Comparison of ENCODE assay signal across 8 cellular contexts in genomic region chr1:167797005-167797404, GRCh38.
DNase-seq lines count a peak whose midpoint lies in the region; ATAC-seq and TF ChIP-seq lines count a peak whose summit lies in the region.

No MANE protein-coding gene starts in this region.

- no peaks in the 10 kb centered on the region for H3F3A ChIP-seq in Loucy (ENCODE audit: low read depth)

- WGBS in stomach, 5 donors, result 2 to 15% (median 13%) methylated on average over 2 of the region's 2 CpGs

- no peaks in the 10 kb centered on the region for H3K9me3 ChIP-seq in Loucy (ENCODE audit: insufficient read depth, low read depth, low read length)
- H3K9me3 ChIP-seq in stomach, result no peaks in the 10 kb centered on the region

- intact Hi-C loops in stomach (cut with DNase I; ENCODE audit: low total_unique reads), result loop anchor here (10.0 kb wide), 1 partner anchor 62 kb away; no protein-coding TSS in a partner anchor

- H3K9me2 ChIP-seq in Loucy (replicated peaks; ENCODE audit: low read depth, low read length), result no peaks in the 10 kb centered on the region

- H3K79me2 ChIP-seq in Loucy (ENCODE audit: insufficient read depth, low read length), result no peaks in the 10 kb centered on the region

- no peak for ATAC-seq in GM21526 (IDR thresholded peaks at IDR 0.05; ENCODE audit: low FRiP score, unreplicated experiment)
- no peak for ATAC-seq in HG03280 (IDR thresholded peaks at IDR 0.05; ENCODE audit: unreplicated experiment)

- no peak for TF ChIP-seq POLR2A in stomach (IDR thresholded peaks at IDR 0.05)

- DNase-seq in Ammon's horn (ENCODE audit: low spot score) (peak; percentile 77), brain pericyte (ENCODE audit: low read depth, low spot score) (peak; percentile 86), kidney glomerular epithelial cell (lab: John Stamatoyannopoulos, UW) (peak; percentile 97), stomach (peak; percentile 28)
- no peak for DNase-seq in activated CD4-positive, CD25-positive, alpha-beta regulatory T cell (lab: John Stamatoyannopoulos, UW)

- H3K27me3 ChIP-seq in Loucy (ENCODE audit: insufficient read depth, low read length, poor library complexity, severe bottlenecking), result no peaks in the 10 kb centered on the region
- H3K27me3 ChIP-seq in stomach, result no peaks in the 10 kb centered on the region

- H3K4me2 ChIP-seq in Loucy (ENCODE audit: low read depth, low read length, poor library complexity, severe bottlenecking), result peak overlapping the region; percentile 49

- H2AFZ ChIP-seq in Loucy (ENCODE audit: low read length), result no peak overlapping the region

- peak overlapping the region; percentile 19 for H3K9ac ChIP-seq in Loucy (ENCODE audit: low read depth, low read length, poor library complexity, severe bottlenecking)

- H3K27ac ChIP-seq in stomach, result peak overlapping the region in 4 of 5 donors; percentile 67 to 80 (median 74)

- TF ChIP-seq CTCF in Loucy (conservative IDR thresholded peaks at IDR 0.05; ENCODE audit: low read length) (no peak), stomach (IDR thresholded peaks at IDR 0.05) (no peak)

- no peaks in the 10 kb centered on the region for H3K36me3 ChIP-seq in Loucy (ENCODE audit: insufficient read depth, low read length)
- peaks cover 0 to 1% (median 0%) of the 10 kb centered on the region in 4 donors for H3K36me3 ChIP-seq in stomach

- H3K4me3 ChIP-seq in Loucy (ENCODE audit: low read length, poor library complexity, severe bottlenecking) (peak overlapping the region; percentile 18), stomach (no peak overlapping the region)

- no peaks in the 10 kb centered on the region for H4K20me1 ChIP-seq in Loucy (ENCODE audit: insufficient read depth, low read length, poor library complexity, severe bottlenecking)

- H3K4me1 ChIP-seq in Loucy (ENCODE audit: insufficient read depth, low read length, poor library complexity, severe bottlenecking) (peaks cover 19% of the 10 kb centered on the region), stomach (peaks cover 0 to 27% (median 18%) of the 10 kb centered on the region in 4 donors)

- no peak for TF ChIP-seq EP300 in stomach (IDR thresholded peaks at IDR 0.05)

Comparison
In these comparisons a context has a peak if more than half of its experiments do, and no peak if none do; other contexts are left out.
1. DNase-seq: peak in Ammon's horn (single experiment), brain pericyte (single experiment), kidney glomerular epithelial cell (single experiment) and stomach (single experiment); none in activated CD4-positive, CD25-positive, alpha-beta regulatory T cell (0 of 4).